8 cellular contexts compared by ENCODE assay signal in the genomic region with DNA sequence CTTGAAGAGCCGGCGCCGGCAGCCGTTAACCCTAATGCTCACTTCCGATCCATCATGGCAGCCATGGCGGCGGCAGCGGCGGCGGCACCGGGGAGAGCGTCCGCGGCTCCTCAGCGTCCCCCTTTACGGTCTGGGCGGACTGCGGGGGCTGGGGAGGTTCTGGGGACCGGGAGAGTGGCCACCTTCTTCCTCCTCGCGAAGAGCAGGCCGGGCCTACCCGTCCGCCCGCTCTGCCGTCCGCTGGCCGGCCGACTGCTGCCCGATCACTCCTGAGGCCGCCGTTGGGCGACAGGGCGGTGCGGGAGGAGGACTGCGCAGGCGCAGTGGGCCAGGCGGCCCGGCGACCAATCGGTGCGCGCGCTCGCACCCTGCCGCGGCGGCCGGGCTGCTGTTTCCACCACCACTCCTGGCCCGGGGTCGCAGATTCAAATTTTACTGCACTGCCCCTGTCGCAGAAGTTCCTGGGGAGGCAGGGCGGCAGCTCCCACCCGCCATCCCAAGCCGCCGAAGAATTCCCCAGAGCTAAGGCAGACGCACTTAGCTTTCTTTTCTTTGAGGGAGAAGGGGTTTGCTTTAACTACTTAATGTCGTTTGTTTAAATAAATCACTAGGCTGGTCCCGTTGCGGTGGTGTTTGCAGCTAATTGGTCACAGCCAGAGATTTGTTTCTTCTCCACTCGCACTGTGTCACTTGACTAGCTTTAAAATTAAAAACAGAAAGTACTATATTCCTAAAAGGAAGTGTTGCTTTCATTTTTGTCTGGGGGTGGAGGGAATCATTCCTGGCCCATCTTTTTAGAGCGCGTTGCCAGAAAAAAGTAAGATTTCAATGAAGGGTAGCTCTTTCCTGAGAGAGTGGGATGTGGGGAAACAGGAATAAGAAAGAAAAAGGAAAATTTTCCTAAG. TPM values are rescaled to one million over a fixed set of nuclear protein-coding genes. Genes with fewer than 3 reads are reported as not detected.
A peak's percentile ranks its signal among the peaks of the same experiment; 100 is the strongest.
DNase-seq lines count a peak whose midpoint lies in the region; ATAC-seq and TF ChIP-seq lines count a peak whose summit lies in the region.

TSS of gene KIF5B (minus strand) at position 290 of the 905 bp plus-strand sequence. CDS start 452 bp downstream, outside the sequence.

- peak within 1 kb of the TSS; percentile 88 for H3K4me3 ChIP-seq in Jurkat, Clone E6-1 (ENCODE audit: low read length)
- H3K4me3 ChIP-seq in Panc1 (ENCODE audit: low read depth in 2 of 2, low read length in 2 of 2) (peak within 1 kb of the TSS; percentile 83 to 87), muscle layer of duodenum (ENCODE audit: low read depth in 1 of 2, low read length in 2 of 2) (peak within 1 kb of the TSS; percentile 96 to 98)

- H3K27ac ChIP-seq in Panc1 (ENCODE audit: low read length) (peak within 1 kb of the TSS; percentile 98), muscle layer of duodenum (ENCODE audit: low read length) (peak within 1 kb of the TSS; percentile 96)

- intact Hi-C loops in Panc1 (cut with micrococcal nuclease; ENCODE audit: unreplicated experiment): loop anchor here (10.0 kb wide), 1 partner anchor 148 kb away; no protein-coding TSS in a partner anchor

- POLR2A ChIA-PET in Panc1 (lab: Charles Lee): interaction anchor here (0.6 kb wide), 1 partner anchor 62 kb away, joined by 7 read pairs; no protein-coding TSS in a partner anchor

- H3K36me3 ChIP-seq in Panc1 (ENCODE audit: control insufficient read depth, insufficient read depth, low read length) (peaks cover 5% of the 10 kb centered on the region), muscle layer of duodenum (ENCODE audit: control insufficient read depth in 1 of 2, insufficient read depth in 2 of 2, low read length in 2 of 2) (peaks cover 0 to 5% of the 10 kb centered on the region in 2 donors)

- H3K4me1 ChIP-seq in Panc1 (ENCODE audit: control insufficient read depth, insufficient read depth, low read length) (peaks cover 27% of the 10 kb centered on the region), muscle layer of duodenum (ENCODE audit: control insufficient read depth in 1 of 2, insufficient read depth in 2 of 2, low read length in 2 of 2) (peaks cover 5 to 22% of the 10 kb centered on the region in 2 donors)

- in situ Hi-C loops in Panc1 (cut with HindIII; ENCODE audit: low pct_unique_long_range_greater_than_20kb, low sequenced_read_pairs): no loop called here

- peak; percentile 84 for ATAC-seq in GM21619 (IDR thresholded peaks at IDR 0.05; ENCODE audit: unreplicated experiment)
- ATAC-seq in Panc1: peak; percentile 96
- ATAC-seq in esophagus mucosa: peak; percentile 92

- DNase-seq in DMS53 (lab: John Stamatoyannopoulos, UW) (peak; percentile 92), Panc1 (ENCODE audit: low read depth, low spot score) (no peak)
- peak; percentile 76 for DNase-seq in Jurkat, Clone E6-1 (ENCODE audit: low read depth, low spot score)
- DNase-seq in activated T-cell treated with anti-CD3 and anti-CD28 coated beads, Interleukin-2, amount 50 U/mL, for 48 hours: peak; percentile 89 to 93
- peak; percentile 64 for DNase-seq in stimulated activated CD8-positive, alpha-beta memory T cell treated with anti-CD3 and anti-CD28 coated beads, Interleukin-7, amount 100 ng/mL, for 24 hours (ENCODE audit: low read depth)

- no peak for TF ChIP-seq CTCF in Panc1 (IDR thresholded peaks at IDR 0.05)

- no peaks in the 10 kb centered on the region for H3K27me3 ChIP-seq in Panc1 (ENCODE audit: control insufficient read depth, insufficient read depth, low read length)
- H3K27me3 ChIP-seq in muscle layer of duodenum (ENCODE audit: low read depth, low read length): no peaks in the 10 kb centered on the region

- CTCF ChIA-PET in Panc1 (lab: Charles Lee): no interaction called here

- no peaks in the 10 kb centered on the region for H3K9me3 ChIP-seq in Panc1 (ENCODE audit: control insufficient read depth, insufficient read depth, low read depth, low read length)
- no peaks in the 10 kb centered on the region for H3K9me3 ChIP-seq in muscle layer of duodenum (ENCODE audit: control insufficient read depth in 1 of 2, low read length in 2 of 2)

- BruUV-seq in Panc1 (replicated peaks; lab: Mats Ljungman, UMichigan): no TSS peak

RNA-seq across cellular contexts. Expression of gene KIF5B, which starts in this region (rescaled TPM):
- 54.7 TPM for polyA plus RNA-seq in Jurkat, Clone E6-1 (2012; ENCODE audit: insufficient read depth, insufficient read length)
- total RNA-seq in Panc1 (2021; ENCODE audit: unreplicated experiment) (89.9 TPM), esophagus mucosa (52.0 TPM)
- polyA plus RNA-seq in Panc1 (2012; ENCODE audit: insufficient read length): 43.4 TPM
